1 cellular context compared by ENCODE assay signal in genomic region chr6:41545703-41546474, GRCh38.
A peak's percentile ranks its signal among the peaks of the same experiment; 100 is the strongest.
TF ChIP-seq lines count a peak whose summit lies in the region.

TSS of gene FOXP4 (plus strand) at chr6:41546381. CDS start at chr6:41565761, 19,380 bp downstream.

TF ChIP-seq in K562, 482 proteins besides CTCF, POLR2A, EP300 and RAD21 (continued from another document and continues in another):
- TF ChIP-seq, protein P1, sequence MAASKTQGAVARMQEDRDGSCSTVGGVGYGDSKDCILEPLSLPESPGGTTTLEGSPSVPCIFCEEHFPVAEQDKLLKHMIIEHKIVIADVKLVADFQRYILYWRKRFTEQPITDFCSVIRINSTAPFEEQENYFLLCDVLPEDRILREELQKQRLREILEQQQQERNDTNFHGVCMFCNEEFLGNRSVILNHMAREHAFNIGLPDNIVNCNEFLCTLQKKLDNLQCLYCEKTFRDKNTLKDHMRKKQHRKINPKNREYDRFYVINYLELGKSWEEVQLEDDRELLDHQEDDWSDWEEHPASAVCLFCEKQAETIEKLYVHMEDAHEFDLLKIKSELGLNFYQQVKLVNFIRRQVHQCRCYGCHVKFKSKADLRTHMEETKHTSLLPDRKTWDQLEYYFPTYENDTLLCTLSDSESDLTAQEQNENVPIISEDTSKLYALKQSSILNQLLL (CRISPR knock-in tag; IDR thresholded peaks at IDR 0.05; ENCODE audit: borderline replicate concordance): no peak
- no peak for TF ChIP-seq ATF1 (CRISPR knock-in tag; IDR thresholded peaks at IDR 0.05)
- TF ChIP-seq ATF1 (tag; IDR thresholded peaks at IDR 0.05): peak; percentile 52; the same call in 1 of the 2 replicates
- peak; percentile 62; the same call in 1 of the 2 replicates for TF ChIP-seq LEF1 (IDR thresholded peaks at IDR 0.05)
- TF ChIP-seq ZNF311 (CRISPR knock-in tag; IDR thresholded peaks at IDR 0.05): no peak
- no peak for TF ChIP-seq RBM39 (optimal IDR thresholded peaks at IDR 0.05; ENCODE audit: low read depth, low read length)
- TF ChIP-seq SRSF1 (IDR thresholded peaks at IDR 0.05; ENCODE audit: low read depth, low read length): no peak
- TF ChIP-seq MTA2 (IDR thresholded peaks at IDR 0.05; ENCODE audit: low read depth): no peak
- no peak for TF ChIP-seq POLR3G (IDR thresholded peaks at IDR 0.05; ENCODE audit: extremely low read depth, insufficient read length, insufficient replicate concordance)
- TF ChIP-seq EP400 (IDR thresholded peaks at IDR 0.05): peak; percentile 94
- no peak for TF ChIP-seq SIRT6 (IDR thresholded peaks at IDR 0.05; ENCODE audit: low read depth, low read length)
- TF ChIP-seq MTA1 (IDR thresholded peaks at IDR 0.05; ENCODE audit: borderline replicate concordance): peak; percentile 23; the same call in 1 of the 2 replicates
- peak; percentile 74 for TF ChIP-seq DPF2 (IDR thresholded peaks at IDR 0.05)
- no peak for TF ChIP-seq ZNF140 (CRISPR knock-in tag; IDR thresholded peaks at IDR 0.05)
- TF ChIP-seq JUN (IDR thresholded peaks at IDR 0.05; ENCODE audit: borderline replicate concordance, low read depth, low read length): peak; percentile 29; the same call in 1 of the 2 replicates
- no peak for TF ChIP-seq JUN (CRISPR knock-in tag; IDR thresholded peaks at IDR 0.05; ENCODE audit: borderline replicate concordance)
- TF ChIP-seq, protein P2, sequence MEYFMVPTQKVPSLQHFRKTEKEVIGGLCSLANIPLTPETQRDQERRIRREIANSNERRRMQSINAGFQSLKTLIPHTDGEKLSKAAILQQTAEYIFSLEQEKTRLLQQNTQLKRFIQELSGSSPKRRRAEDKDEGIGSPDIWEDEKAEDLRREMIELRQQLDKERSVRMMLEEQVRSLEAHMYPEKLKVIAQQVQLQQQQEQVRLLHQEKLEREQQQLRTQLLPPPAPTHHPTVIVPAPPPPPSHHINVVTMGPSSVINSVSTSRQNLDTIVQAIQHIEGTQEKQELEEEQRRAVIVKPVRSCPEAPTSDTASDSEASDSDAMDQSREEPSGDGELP (CRISPR knock-in tag; IDR thresholded peaks at IDR 0.05; ENCODE audit: borderline replicate concordance): peak; percentile 73; the same call in 1 of the 2 replicates
- TF ChIP-seq PHF20 (IDR thresholded peaks at IDR 0.05; ENCODE audit: partially characterized antibody): peak; percentile 54
- no peak for TF ChIP-seq RBM34 (IDR thresholded peaks at IDR 0.05; ENCODE audit: borderline replicate concordance, insufficient read depth, low read length)
- TF ChIP-seq CHD1 (IDR thresholded peaks at IDR 0.05; ENCODE audit: low read length): peak; percentile 78
- no peak for TF ChIP-seq POLR2H (tag; IDR thresholded peaks at IDR 0.05; ENCODE audit: low read depth)
- TF ChIP-seq, protein P3, sequence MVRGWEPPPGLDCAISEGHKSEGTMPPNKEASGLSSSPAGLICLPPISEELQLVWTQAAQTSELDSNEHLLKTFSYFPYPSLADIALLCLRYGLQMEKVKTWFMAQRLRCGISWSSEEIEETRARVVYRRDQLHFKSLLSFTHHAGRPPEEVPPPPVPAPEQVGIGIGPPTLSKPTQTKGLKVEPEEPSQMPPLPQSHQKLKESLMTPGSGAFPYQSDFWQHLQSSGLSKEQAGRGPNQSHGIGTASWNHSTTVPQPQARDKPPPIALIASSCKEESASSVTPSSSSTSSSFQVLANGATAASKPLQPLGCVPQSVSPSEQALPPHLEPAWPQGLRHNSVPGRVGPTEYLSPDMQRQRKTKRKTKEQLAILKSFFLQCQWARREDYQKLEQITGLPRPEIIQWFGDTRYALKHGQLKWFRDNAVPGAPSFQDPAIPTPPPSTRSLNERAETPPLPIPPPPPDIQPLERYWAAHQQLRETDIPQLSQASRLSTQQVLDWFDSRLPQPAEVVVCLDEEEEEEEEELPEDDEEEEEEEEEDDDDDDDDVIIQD (CRISPR knock-in tag; IDR thresholded peaks at IDR 0.05): no peak
- TF ChIP-seq HLTF (IDR thresholded peaks at IDR 0.05): peak; percentile 93
- no peak for TF ChIP-seq EWSR1 (IDR thresholded peaks at IDR 0.05; ENCODE audit: borderline replicate concordance, low read depth, partially characterized antibody)
- TF ChIP-seq FOSL1 (tag; conservative IDR thresholded peaks at IDR 0.05): peak; percentile 50; the same call in 1 of the 2 replicates
- TF ChIP-seq FOXM1 (IDR thresholded peaks at IDR 0.05; ENCODE audit: low read depth): peak; percentile 56
- TF ChIP-seq FOXM1 (CRISPR knock-in tag; IDR thresholded peaks at IDR 0.05; ENCODE audit: low read depth): no peak
- no peak for TF ChIP-seq ILK (tag; IDR thresholded peaks at IDR 0.05; ENCODE audit: borderline replicate concordance, low read depth)
- TF ChIP-seq PHF21A (IDR thresholded peaks at IDR 0.05; ENCODE audit: borderline replicate concordance, low read depth): peak; percentile 42; the same call in 1 of the 2 replicates
- TF ChIP-seq NFRKB (IDR thresholded peaks at IDR 0.05; ENCODE audit: low read depth): 0 out of 2 replicates have a peak, but pooled peaks have one; percentile 41
- TF ChIP-seq NR2C2 (CRISPR knock-in tag; IDR thresholded peaks at IDR 0.05): no peak; the same call in 1 of the 2 replicates
- peak; percentile 52; the same call in 1 of the 2 replicates for TF ChIP-seq NR2C2 (tag; IDR thresholded peaks at IDR 0.05)
- TF ChIP-seq RUNX1 (IDR thresholded peaks at IDR 0.05; ENCODE audit: low read depth): no peak
- TF ChIP-seq MCM2 (IDR thresholded peaks at IDR 0.05; ENCODE audit: low read depth): no peak
- no peak for TF ChIP-seq GMEB1 (CRISPR knock-in tag; IDR thresholded peaks at IDR 0.05)
- TF ChIP-seq NCOA4 (IDR thresholded peaks at IDR 0.05; ENCODE audit: partially characterized antibody): no peak
- TF ChIP-seq MAX (CRISPR knock-in tag; IDR thresholded peaks at IDR 0.05): peak; percentile 90
- peak; percentile 75; the same call in 1 of the 2 replicates for TF ChIP-seq MTA3 (IDR thresholded peaks at IDR 0.05; ENCODE audit: borderline replicate concordance)
- no peak for TF ChIP-seq EGR1 (conservative IDR thresholded peaks at IDR 0.05)
- no peak for TF ChIP-seq ZNF41 (CRISPR knock-in tag; conservative IDR thresholded peaks at IDR 0.05)
- peak; percentile 66 for TF ChIP-seq ATF7 (IDR thresholded peaks at IDR 0.05)
- peak; percentile 60 for TF ChIP-seq MXD1 (CRISPR knock-in tag; IDR thresholded peaks at IDR 0.05; ENCODE audit: borderline replicate concordance, poor library complexity, severe bottlenecking)
- TF ChIP-seq YBX1 (IDR thresholded peaks at IDR 0.05): no peak
- no peak for TF ChIP-seq MCM5 (IDR thresholded peaks at IDR 0.05; ENCODE audit: low read depth)
- TF ChIP-seq TAF7 (tag; IDR thresholded peaks at IDR 0.05): no peak
- TF ChIP-seq, protein P4, sequence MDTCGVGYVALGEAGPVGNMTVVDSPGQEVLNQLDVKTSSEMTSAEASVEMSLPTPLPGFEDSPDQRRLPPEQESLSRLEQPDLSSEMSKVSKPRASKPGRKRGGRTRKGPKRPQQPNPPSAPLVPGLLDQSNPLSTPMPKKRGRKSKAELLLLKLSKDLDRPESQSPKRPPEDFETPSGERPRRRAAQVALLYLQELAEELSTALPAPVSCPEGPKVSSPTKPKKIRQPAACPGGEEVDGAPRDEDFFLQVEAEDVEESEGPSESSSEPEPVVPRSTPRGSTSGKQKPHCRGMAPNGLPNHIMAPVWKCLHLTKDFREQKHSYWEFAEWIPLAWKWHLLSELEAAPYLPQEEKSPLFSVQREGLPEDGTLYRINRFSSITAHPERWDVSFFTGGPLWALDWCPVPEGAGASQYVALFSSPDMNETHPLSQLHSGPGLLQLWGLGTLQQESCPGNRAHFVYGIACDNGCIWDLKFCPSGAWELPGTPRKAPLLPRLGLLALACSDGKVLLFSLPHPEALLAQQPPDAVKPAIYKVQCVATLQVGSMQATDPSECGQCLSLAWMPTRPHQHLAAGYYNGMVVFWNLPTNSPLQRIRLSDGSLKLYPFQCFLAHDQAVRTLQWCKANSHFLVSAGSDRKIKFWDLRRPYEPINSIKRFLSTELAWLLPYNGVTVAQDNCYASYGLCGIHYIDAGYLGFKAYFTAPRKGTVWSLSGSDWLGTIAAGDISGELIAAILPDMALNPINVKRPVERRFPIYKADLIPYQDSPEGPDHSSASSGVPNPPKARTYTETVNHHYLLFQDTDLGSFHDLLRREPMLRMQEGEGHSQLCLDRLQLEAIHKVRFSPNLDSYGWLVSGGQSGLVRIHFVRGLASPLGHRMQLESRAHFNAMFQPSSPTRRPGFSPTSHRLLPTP (IDR thresholded peaks at IDR 0.05; ENCODE audit: borderline replicate concordance, extremely low read depth, insufficient read length): no peak
- no peak for TF ChIP-seq JUNB (CRISPR knock-in tag; conservative IDR thresholded peaks at IDR 0.05)
- no peak for TF ChIP-seq GTF2E2 (tag; IDR thresholded peaks at IDR 0.05)
- TF ChIP-seq PTBP1 (IDR thresholded peaks at IDR 0.05; ENCODE audit: low read depth, low read length): 0 out of 2 replicates have a peak, but pooled peaks have one; percentile 51
- 0 out of 2 replicates have a peak, but pooled peaks have one; percentile 8 for TF ChIP-seq ZNF764 (CRISPR knock-in tag; IDR thresholded peaks at IDR 0.05; ENCODE audit: low read depth)
- TF ChIP-seq ZNF232 (CRISPR knock-in tag; IDR thresholded peaks at IDR 0.05): 0 out of 2 replicates have a peak, but pooled peaks have one; percentile 34
- TF ChIP-seq RBM17 (IDR thresholded peaks at IDR 0.05; ENCODE audit: borderline replicate concordance, low read depth, low read length): no peak
- TF ChIP-seq, protein P5, sequence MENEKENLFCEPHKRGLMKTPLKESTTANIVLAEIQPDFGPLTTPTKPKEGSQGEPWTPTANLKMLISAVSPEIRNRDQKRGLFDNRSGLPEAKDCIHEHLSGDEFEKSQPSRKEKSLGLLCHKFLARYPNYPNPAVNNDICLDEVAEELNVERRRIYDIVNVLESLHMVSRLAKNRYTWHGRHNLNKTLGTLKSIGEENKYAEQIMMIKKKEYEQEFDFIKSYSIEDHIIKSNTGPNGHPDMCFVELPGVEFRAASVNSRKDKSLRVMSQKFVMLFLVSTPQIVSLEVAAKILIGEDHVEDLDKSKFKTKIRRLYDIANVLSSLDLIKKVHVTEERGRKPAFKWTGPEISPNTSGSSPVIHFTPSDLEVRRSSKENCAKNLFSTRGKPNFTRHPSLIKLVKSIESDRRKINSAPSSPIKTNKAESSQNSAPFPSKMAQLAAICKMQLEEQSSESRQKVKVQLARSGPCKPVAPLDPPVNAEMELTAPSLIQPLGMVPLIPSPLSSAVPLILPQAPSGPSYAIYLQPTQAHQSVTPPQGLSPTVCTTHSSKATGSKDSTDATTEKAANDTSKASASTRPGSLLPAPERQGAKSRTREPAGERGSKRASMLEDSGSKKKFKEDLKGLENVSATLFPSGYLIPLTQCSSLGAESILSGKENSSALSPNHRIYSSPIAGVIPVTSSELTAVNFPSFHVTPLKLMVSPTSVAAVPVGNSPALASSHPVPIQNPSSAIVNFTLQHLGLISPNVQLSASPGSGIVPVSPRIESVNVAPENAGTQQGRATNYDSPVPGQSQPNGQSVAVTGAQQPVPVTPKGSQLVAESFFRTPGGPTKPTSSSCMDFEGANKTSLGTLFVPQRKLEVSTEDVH (IDR thresholded peaks at IDR 0.05; ENCODE audit: low read depth, partially characterized antibody): peak; percentile 74
- TF ChIP-seq PTRF (tag; IDR thresholded peaks at IDR 0.05): no peak
- peak; percentile 46; the same call in 1 of the 2 replicates for TF ChIP-seq MITF (IDR thresholded peaks at IDR 0.05)
- 0 out of 2 replicates have a peak, but pooled peaks have one; percentile 15 for TF ChIP-seq ETS1 (conservative IDR thresholded peaks at IDR 0.05; ENCODE audit: control insufficient read depth, low read depth, low read length)
- no peak for TF ChIP-seq KAT7 (CRISPR knock-in tag; IDR thresholded peaks at IDR 0.05; ENCODE audit: borderline replicate concordance)
- TF ChIP-seq, protein P6, sequence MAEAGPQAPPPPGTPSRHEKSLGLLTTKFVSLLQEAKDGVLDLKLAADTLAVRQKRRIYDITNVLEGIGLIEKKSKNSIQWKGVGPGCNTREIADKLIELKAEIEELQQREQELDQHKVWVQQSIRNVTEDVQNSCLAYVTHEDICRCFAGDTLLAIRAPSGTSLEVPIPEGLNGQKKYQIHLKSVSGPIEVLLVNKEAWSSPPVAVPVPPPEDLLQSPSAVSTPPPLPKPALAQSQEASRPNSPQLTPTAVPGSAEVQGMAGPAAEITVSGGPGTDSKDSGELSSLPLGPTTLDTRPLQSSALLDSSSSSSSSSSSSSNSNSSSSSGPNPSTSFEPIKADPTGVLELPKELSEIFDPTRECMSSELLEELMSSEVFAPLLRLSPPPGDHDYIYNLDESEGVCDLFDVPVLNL (CRISPR knock-in tag; IDR thresholded peaks at IDR 0.05; ENCODE audit: low read depth): no peak
